8 cellular contexts compared by ENCODE assay signal in genomic region chr14:100239840-100240724, GRCh38. TPM values are rescaled to one million over a fixed set of nuclear protein-coding genes. Genes with fewer than 3 reads are reported as not detected.
DNase-seq lines count a peak whose midpoint lies in the region; ATAC-seq, FAIRE-seq and TF ChIP-seq lines count a peak whose summit lies in the region.

No MANE protein-coding gene starts in this region.

- no peak for TF ChIP-seq EP300 in A549 (IDR thresholded peaks at IDR 0.05)

- 1% methylated on average over 12 of the region's 121 CpGs for WGBS in A549 (ENCODE audit: missing lambda C conversion rate)

- H3K4me3 ChIP-seq in A549 (peak overlapping the region; percentile 66), kidney epithelial cell (ENCODE audit: low read depth, low read length) (peak overlapping the region; percentile 87)

- peak; percentile 63 to 81 for ATAC-seq in A549
- peak; percentile 29 for ATAC-seq in GM18520 (IDR thresholded peaks at IDR 0.05; ENCODE audit: unreplicated experiment)
- peak; percentile 33 for ATAC-seq in HG03066 (IDR thresholded peaks at IDR 0.05; ENCODE audit: low read depth, unreplicated experiment)
- peak; percentile 30 to 36 for ATAC-seq in activated CD4-positive, CD25-positive, alpha-beta regulatory T cell treated with anti-CD3 and anti-CD28 coated beads, Interleukin-2, amount 50 U/mL, for 24 hours

- H3K4me2 ChIP-seq in A549, result peak overlapping the region; percentile 96

- peaks cover 42% of the 10 kb centered on the region for H3K4me1 ChIP-seq in A549

- peak in 1 of 2 experiments; percentile 28; a peak in 2 of 5 replicates for TF ChIP-seq RAD21 in A549 (conservative IDR thresholded peaks at IDR 0.05 in 1 of 2, IDR thresholded peaks at IDR 0.05 in 1 of 2)

- no peaks in the 10 kb centered on the region for H3K27me3 ChIP-seq in kidney epithelial cell (ENCODE audit: control insufficient read depth, insufficient read depth, low read length)

- H3K27ac ChIP-seq in A549, result peak overlapping the region; percentile 96 to 98

- POLR2A ChIA-PET in A549 (lab: Yijun Ruan, JAX), result no interaction called here

- no peak for FAIRE-seq in A549 (lab: Jason Lieb, UNC)

- H3K9me3 ChIP-seq in A549, result no peaks in the 10 kb centered on the region

- CTCF ChIA-PET in A549 (lab: Yijun Ruan, JAX), result interaction anchor here (0.6 to 2.9 kb wide), 15 partner anchors 8 to 480 kb away, joined by 3 to 17 read pairs (median 4); no protein-coding TSS in a partner anchor

- no peaks in the 10 kb centered on the region for H3K36me3 ChIP-seq in kidney epithelial cell (ENCODE audit: control insufficient read depth, insufficient read depth, low read length)

- peak; percentile 26; the same call in 1 of the 2 replicates for TF ChIP-seq POLR2A in A549 (IDR thresholded peaks at IDR 0.05; ENCODE audit: low read length)

- DNase-seq in A549 (ENCODE audit: low read depth in 1 of 2, low spot score in 1 of 2) (peak; percentile 62 to 91), NCI-H2171 treated with DMSO at 0.1 percent for 48 hours (lab: John Stamatoyannopoulos, UW) (peak; percentile 85), cerebellar cortex (ENCODE audit: low spot score) (peak; percentile 83), kidney epithelial cell (ENCODE audit: low read depth) (peak; percentile 49)
- DNase-seq in stimulated activated CD4-positive, alpha-beta T cell treated with anti-CD3 and anti-CD28 coated beads, Interleukin-15, amount 100 ng/mL, for 1 hour (ENCODE audit: low read depth in 1 of 2, low spot score in 1 of 2), result peak; percentile 74 to 84

- TF ChIP-seq CTCF in A549 (IDR thresholded peaks at IDR 0.05), result peak; percentile 96
- peak; percentile 30 for TF ChIP-seq CTCF in kidney epithelial cell (IDR thresholded peaks at IDR 0.05; ENCODE audit: insufficient read depth, low read length, poor library complexity, severe bottlenecking)

TF ChIP-seq in A549, 52 proteins besides CTCF, POLR2A, EP300 and RAD21:
- 0 out of 2 replicates have a peak, but pooled peaks have one; percentile 20 for TF ChIP-seq BHLHE40 (IDR thresholded peaks at IDR 0.05; ENCODE audit: low read depth, low read length)
- no peak for TF ChIP-seq FOSL2 (IDR thresholded peaks at IDR 0.05)
- TF ChIP-seq FOSL2 (CRISPR knock-in tag; IDR thresholded peaks at IDR 0.05), result 0 out of 2 replicates have a peak, but pooled peaks have one; percentile 1
- TF ChIP-seq USF2 (IDR thresholded peaks at IDR 0.05), result no peak
- TF ChIP-seq JUN (IDR thresholded peaks at IDR 0.05), result peak; percentile 60 to 65; a peak in 3 of 5 replicates
- TF ChIP-seq JUNB (IDR thresholded peaks at IDR 0.05), result no peak
- TF ChIP-seq HDAC2 (IDR thresholded peaks at IDR 0.05), result no peak
- TF ChIP-seq SMC3 (IDR thresholded peaks at IDR 0.05), result peak; percentile 47; the same call in 2 of the 3 replicates
- TF ChIP-seq E2F6 (IDR thresholded peaks at IDR 0.05; ENCODE audit: borderline replicate concordance, low read depth), result 0 out of 2 replicates have a peak, but pooled peaks have one; percentile 42
- TF ChIP-seq KDM5A (IDR thresholded peaks at IDR 0.05), result peak; percentile 78
- TF ChIP-seq MAX (IDR thresholded peaks at IDR 0.05), result peak; percentile 62
TF ChIP-seq in A549: peak in this region for 7.

RNA-seq across cellular contexts. Expression of gene YY1, which starts 1.1 kb away (rescaled TPM):
- polyA plus RNA-seq in A549 (2011; rRNA removed) (61.6 and 65.8 TPM in 2 replicates), A549 (2017; fragmentation: RNase III; extraction: RNeasy Plus Mini Kit Qiagen cat#74134 plus additional on column Dnase treatment) (58.1 to 59.6 TPM (median 58.4 TPM) in 3 replicates)
- 23.0 and 24.3 TPM in 2 replicates for polyA plus RNA-seq in A549 (2012; cell fraction: cytosol; rRNA removed)
- polyA plus RNA-seq in A549 (2012; cell fraction: nucleus; rRNA removed), result 22.9 and 23.5 TPM in 2 replicates
- polyA minus RNA-seq in A549 (2011; rRNA and poly(A)+ RNA removed), result 27.6 and 36.8 TPM in 2 replicates
- total RNA-seq in kidney epithelial cell, result 40.9 and 46.4 TPM in 2 replicates

Comparison
In these comparisons a context has a peak if more than half of its experiments do, and no peak if none do; other contexts are left out.
1. Peak in every context shown above with its lines: DNase-seq, ATAC-seq, H3K4me3 ChIP-seq and H3K27ac ChIP-seq.